Comparison of ENCODE assay signal across 34 cellular contexts in genomic region chr10:10096898-10097297, GRCh38.
"Had no signal": no experiment of that assay in that cellular context is flagged by ENCODE, and none has a peak within 500 bp of the region (broad histone marks: within the 10 kb centered on the region; RNA-seq: fewer than 3 reads in every experiment).

No MANE protein-coding gene starts in this region.

- H3K4me3 ChIP-seq: MG63 had no signal

- DNase-seq: Karpas-422, Kasumi-1, KG1, MG63, MM.1S, MV-4-11, NCI-H1048, NCI-H1092, NCI-H1092 treated with DMSO at 0.1 percent for 48 hours, NCI-H1105, NCI-H1105 treated with DMSO at 0.1 percent for 48 hours, NCI-H1417, NCI-H1417 treated with DMSO at 0.1 percent for 48 hours, NCI-H1436, NCI-H1436 treated with DMSO at 0.1 percent for 48 hours, NCI-H146, NCI-H1694, NCI-H187, NCI-H187 treated with DMSO at 0.1 percent for 48 hours, NCI-H1930, NCI-H2029, NCI-H2029 treated with DMSO at 0.1 percent for 48 hours, NCI-H2081, NCI-H2081 treated with DMSO at 0.1 percent for 48 hours, NCI-H2107, NCI-H2171, NCI-H2171 treated with DMSO at 0.1 percent for 48 hours, NCI-H2227 treated with DMSO at 0.1 percent for 48 hours, NCI-H226, NCI-H345, NCI-H446, NCI-H446 treated with DMSO at 0.1 percent for 48 hours, NCI-H510A had no signal

- H3K36me3 ChIP-seq: MG63 had no signal

- H3K9me3 ChIP-seq: MG63 had no signal

- H3K27me3 ChIP-seq: MG63 had no signal

- H3K27ac ChIP-seq: KMS-11 had no signal
